In the genomic region with DNA sequence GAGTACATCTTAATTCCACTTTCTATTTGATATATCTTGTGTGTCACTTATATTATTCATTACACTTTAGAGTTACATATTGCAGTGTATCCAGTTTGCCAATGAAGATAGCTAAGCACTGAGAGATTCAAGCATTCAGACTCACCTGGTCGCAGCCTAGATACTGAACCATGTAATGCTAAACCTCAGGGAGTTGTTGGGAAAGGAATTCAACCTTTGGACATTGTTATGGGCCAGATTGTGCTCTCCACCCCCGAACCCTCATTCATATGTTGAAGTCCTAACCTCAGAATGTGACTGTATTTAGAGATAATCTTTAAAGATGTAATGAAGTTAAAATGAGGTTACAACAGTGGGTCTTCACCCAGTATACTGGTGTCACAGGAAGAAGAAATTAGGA, we compare ENCODE assay signal across 38 cellular contexts.
"Had no signal": no experiment of that assay in that cellular context is flagged by ENCODE, and none has a peak within 500 bp of the region (broad histone marks: within the 10 kb centered on the region; RNA-seq: fewer than 3 reads in every experiment).

No MANE protein-coding gene starts in this region.

- H3K4me3 Mint-ChIP-seq: activated CD4-positive, alpha-beta T cell treated with anti-CD3 and anti-CD28 coated beads, Interleukin-2, amount 10 ng/mL, durations not matched to agents 24 days and 14 days; activated CD8-positive, alpha-beta T cell treated with anti-CD3 and anti-CD28 coated beads for 36 hours; activated naive CD4-positive, alpha-beta T cell treated with anti-CD3 and anti-CD28 coated beads, Interleukin-2, amount 50 U/mL, for 24 hours; activated naive CD8-positive, alpha-beta T cell treated with anti-CD3 and anti-CD28 coated beads, Interleukin-2, amount 10 ng/mL, durations not matched to agents 7 days and 5 days; activated T-cell treated with anti-CD3 and anti-CD28 coated beads, Interleukin-2, amount 50 U/mL, for 72 hours; activated T-helper 17 cell treated with anti-CD3 and anti-CD28 coated beads, Interleukin-2, amount 50 U/mL, for 72 hours had no signal

- FAIRE-seq: astrocyte had no signal

- H3K36me3 Mint-ChIP-seq: activated naive CD4-positive, alpha-beta T cell treated with anti-CD3 and anti-CD28 coated beads, Interleukin-2, amount 50 U/mL, for 24 hours; activated naive CD8-positive, alpha-beta T cell treated with anti-CD3 and anti-CD28 coated beads, Interleukin-2, amount 10 ng/mL, durations not matched to agents 7 days and 5 days had no signal

- DNase-seq: activated CD4-positive, alpha-beta T cell treated with anti-CD3 and anti-CD28 coated beads for 1 hour; activated CD4-positive, alpha-beta T cell treated with anti-CD3 and anti-CD28 coated beads, Interleukin-2, amount 10 ng/mL, durations not matched to agents 24 days and 14 days; activated CD4-positive, alpha-beta T cell treated with anti-CD3 and anti-CD28 coated beads, Interleukin-2, amount 50 U/mL, for 4 hours; activated CD4-positive, CD25-positive, alpha-beta regulatory T cell; activated CD8-positive, alpha-beta T cell treated with anti-CD3 and anti-CD28 coated beads for 36 hours; activated effector memory CD4-positive, alpha-beta T cell treated with anti-CD3 and anti-CD28 coated beads, Interleukin-2, amount 50 U/mL, for 16 hours; activated naive CD4-positive, alpha-beta T cell treated with Interleukin-2 at 50 U/mL for 16 hours; activated naive CD8-positive, alpha-beta T cell treated with anti-CD3 and anti-CD28 coated beads, Interleukin-2, amount 10 ng/mL, durations not matched to agents 7 days and 5 days; activated T-cell treated with anti-CD3 and anti-CD28 coated beads, Interleukin-2, amount 50 U/mL, for 1 hour; activated T-cell treated with anti-CD3 and anti-CD28 coated beads, Interleukin-2, amount 50 U/mL, for 72 hours; amygdala; body of pancreas; MM.1S; MV-4-11; NCI-H1092; NCI-H146; NCI-H187; NCI-H2029 treated with DMSO at 0.1 percent for 48 hours; NCI-H2107; NCI-H2171; NCI-H510A; NCI-H526; NCI-H748 treated with DMSO at 0.1 percent for 48 hours; NK-92 treated with Interleukin-12 subunit alpha and Interleukin-12 subunit beta, amount 100 ng/mL, for 24 hours; PC-3; Peyer's patch; RPMI8226; SIG-M5; T-helper 1 cell; T-helper 2 cell; T-helper 9 cell had no signal

- H3K27me3 Mint-ChIP-seq: activated naive CD8-positive, alpha-beta T cell treated with anti-CD3 and anti-CD28 coated beads, Interleukin-2, amount 10 ng/mL, durations not matched to agents 7 days and 5 days had no signal

- H3K9ac ChIP-seq: KMS-11 had no signal

- H3K27ac ChIP-seq: body of pancreas, breast epithelium, KMS-11, VCaP had no signal

- H3K27ac Mint-ChIP-seq: activated CD4-positive, alpha-beta T cell treated with anti-CD3 and anti-CD28 coated beads, Interleukin-2, amount 10 ng/mL, durations not matched to agents 24 days and 14 days; activated CD8-positive, alpha-beta T cell treated with anti-CD3 and anti-CD28 coated beads for 36 hours; activated naive CD4-positive, alpha-beta T cell treated with anti-CD3 and anti-CD28 coated beads, Interleukin-2, amount 50 U/mL, for 24 hours; activated naive CD8-positive, alpha-beta T cell treated with anti-CD3 and anti-CD28 coated beads, Interleukin-2, amount 10 ng/mL, durations not matched to agents 7 days and 5 days; activated T-cell treated with anti-CD3 and anti-CD28 coated beads, Interleukin-2, amount 50 U/mL, for 72 hours; activated T-helper 17 cell treated with anti-CD3 and anti-CD28 coated beads, Interleukin-2, amount 50 U/mL, for 72 hours had no signal

- H3K36me3 ChIP-seq: breast epithelium, Peyer's patch had no signal

- H3K4me2 ChIP-seq: KMS-11 had no signal

- H3K9me3 ChIP-seq: body of pancreas, breast epithelium, Peyer's patch had no signal

- H3K4me1 Mint-ChIP-seq: activated CD4-positive, alpha-beta T cell treated with anti-CD3 and anti-CD28 coated beads, Interleukin-2, amount 10 ng/mL, durations not matched to agents 24 days and 14 days; activated naive CD4-positive, alpha-beta T cell treated with anti-CD3 and anti-CD28 coated beads, Interleukin-2, amount 50 U/mL, for 24 hours; activated naive CD8-positive, alpha-beta T cell treated with anti-CD3 and anti-CD28 coated beads, Interleukin-2, amount 10 ng/mL, durations not matched to agents 7 days and 5 days; activated T-helper 17 cell treated with anti-CD3 and anti-CD28 coated beads, Interleukin-2, amount 50 U/mL, for 72 hours had no signal

- H3K9me3 Mint-ChIP-seq: activated CD4-positive, alpha-beta T cell treated with anti-CD3 and anti-CD28 coated beads, Interleukin-2, amount 10 ng/mL, durations not matched to agents 24 days and 14 days; activated CD8-positive, alpha-beta T cell treated with anti-CD3 and anti-CD28 coated beads for 36 hours; activated naive CD4-positive, alpha-beta T cell treated with anti-CD3 and anti-CD28 coated beads, Interleukin-2, amount 50 U/mL, for 24 hours; activated naive CD8-positive, alpha-beta T cell treated with anti-CD3 and anti-CD28 coated beads, Interleukin-2, amount 10 ng/mL, durations not matched to agents 7 days and 5 days; activated T-cell treated with anti-CD3 and anti-CD28 coated beads, Interleukin-2, amount 50 U/mL, for 72 hours; activated T-helper 17 cell treated with anti-CD3 and anti-CD28 coated beads, Interleukin-2, amount 50 U/mL, for 72 hours had no signal

- H3K4me3 ChIP-seq: body of pancreas, breast epithelium, Peyer's patch had no signal

- ATAC-seq: activated CD8-positive, alpha-beta T cell treated with anti-CD3 and anti-CD28 coated beads for 36 hours; activated T-cell treated with anti-CD3 and anti-CD28 coated beads, Interleukin-2, amount 50 U/mL, for 72 hours; activated T-helper 17 cell treated with anti-CD3 and anti-CD28 coated beads, Interleukin-2, amount 50 U/mL, for 72 hours; body of pancreas; PC-3; SK-N-SH treated with all-trans-retinoic acid at 6 μM for 48 hours had no signal

- H3K4me1 ChIP-seq: body of pancreas, breast epithelium had no signal

- H3K27me3 ChIP-seq: body of pancreas, breast epithelium, Peyer's patch had no signal
